In the genomic region with DNA sequence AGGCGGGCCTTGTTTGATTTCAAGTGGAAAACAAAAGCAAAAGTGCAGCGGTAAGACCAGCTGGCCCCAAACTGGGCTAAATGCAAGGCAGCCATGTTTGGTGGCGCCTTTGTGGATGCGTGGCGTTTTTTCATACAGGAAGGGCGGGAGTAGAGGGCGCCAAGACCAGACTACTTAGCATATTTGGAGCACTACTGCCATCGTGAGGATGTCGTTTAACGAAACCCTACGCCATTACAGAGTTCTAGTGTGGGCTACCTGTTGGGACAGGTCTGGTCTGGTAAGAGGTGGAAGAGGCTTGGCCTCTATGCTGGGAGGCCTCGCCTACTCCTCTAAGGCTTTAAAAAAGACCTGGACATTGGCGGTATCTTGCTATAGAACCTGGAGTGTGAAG, we compare ENCODE assay signal across 8 cellular contexts.
DNase-seq lines count a peak whose midpoint lies in the region; ATAC-seq, FAIRE-seq and TF ChIP-seq lines count a peak whose summit lies in the region.

No MANE protein-coding gene starts in this region.

- no peak for TF ChIP-seq CTCF in K562 (IDR thresholded peaks at IDR 0.05 in 2 of 3, conservative IDR thresholded peaks at IDR 0.05 in 1 of 3; ENCODE audit: insufficient read depth in 2 of 3, low read depth in 1 of 3, low read length in 3 of 3)
- peak; percentile 58 to 63 (median 59) for TF ChIP-seq CTCF in ovary (IDR thresholded peaks at IDR 0.05)

- no TSS peak for BruUV-seq in K562 (replicated peaks; lab: Mats Ljungman, UMichigan)

- CTCF ChIA-PET in K562 (lab: Yijun Ruan, JAX; ENCODE audit: low intra/inter-chr PET ratio): no interaction called here

- H3K9me1 ChIP-seq in K562 (ENCODE audit: control insufficient read depth, insufficient read depth, low read length): no peaks in the 10 kb centered on the region

- no peak overlapping the region for H3K27ac ChIP-seq in K562 (ENCODE audit: extremely low read depth, low read depth, low read length)
- peak overlapping the region; percentile 65 to 81 for H3K27ac ChIP-seq in ovary

- H3K27me3 ChIP-seq in K562 (ENCODE audit: control insufficient read depth in 2 of 2, insufficient read depth in 2 of 2, low read length in 2 of 2): no peaks in the 10 kb centered on the region
- no peaks in the 10 kb centered on the region for H3K27me3 ChIP-seq in ovary

- in situ Hi-C loops in K562 (cut with MboI): no loop called here

- 92% methylated on average over 12 of the region's 13 CpGs for WGBS in K562 (ENCODE audit: insufficient coverage, low coverage, missing lambda C conversion rate)
- 49 to 55% (median 52%) methylated on average over 13 of the region's 13 CpGs for WGBS in ovary, 3 donors

- no peak for TF ChIP-seq RAD21 in K562 (CRISPR knock-in tag; conservative IDR thresholded peaks at IDR 0.05 in 1 of 2, IDR thresholded peaks at IDR 0.05 in 1 of 2)

- H3K9me3 ChIP-seq in K562 (replicated peaks; ENCODE audit: control insufficient read depth, insufficient read depth, low read depth, low read length) (no peaks in the 10 kb centered on the region), ovary (no peaks in the 10 kb centered on the region)

- no peak for FAIRE-seq in K562 (lab: Jason Lieb, UNC)

- no peaks in the 10 kb centered on the region for H4K20me1 ChIP-seq in K562 (replicated peaks; ENCODE audit: control insufficient read depth, insufficient read depth, low read length)

- H3K9ac ChIP-seq in K562 (ENCODE audit: insufficient read depth in 1 of 2, low read depth in 2 of 2, low read length in 2 of 2): no peak overlapping the region

- no peaks in the 10 kb centered on the region for H3K79me2 ChIP-seq in K562 (ENCODE audit: control insufficient read depth, insufficient read depth, low read length)

- no peak overlapping the region for H3K4me3 ChIP-seq in K562
- H3K4me3 ChIP-seq in ovary: peak overlapping the region; percentile 28

- peaks cover 61% of the 10 kb centered on the region; the same call in 2 of the 3 replicates for H3K36me3 ChIP-seq in K562 (ENCODE audit: control insufficient read depth, insufficient read depth, low read length)
- no peaks in the 10 kb centered on the region for H3K36me3 ChIP-seq in ovary

- ATAC-seq in Right ventricle myocardium superior (ENCODE audit: poor library complexity) (no peak), K562 (no peak), GM21367 (IDR thresholded peaks at IDR 0.05; ENCODE audit: unreplicated experiment) (no peak)

- TF ChIP-seq EP300 in K562 (IDR thresholded peaks at IDR 0.05; ENCODE audit: low read length): no peak
- no peak for TF ChIP-seq EP300 in ovary (IDR thresholded peaks at IDR 0.05)

- no peak overlapping the region for H3K4me2 ChIP-seq in K562 (ENCODE audit: insufficient read depth, low read length)

- peak; percentile 90 for DNase-seq in cardiac septum (ENCODE audit: low spot score)
- DNase-seq in Right ventricle myocardium superior: no peak
- peak; percentile 91 for DNase-seq in NCI-H1105 treated with DMSO at 0.1 percent for 48 hours (lab: John Stamatoyannopoulos, UW)
- no peak for DNase-seq in K562 (ENCODE audit: extremely low read depth in 1 of 4, low spot score in 3 of 4)
- peak; percentile 88 to 95 (median 91) for DNase-seq in ovary
- no peak for DNase-seq in GM03348 (ENCODE audit: low spot score)
- no peak for DNase-seq in NCI-H524 (lab: John Stamatoyannopoulos, UW)

- H3K4me1 ChIP-seq in K562 (replicated peaks in 1 of 2; ENCODE audit: control insufficient read depth in 2 of 2, insufficient read depth in 2 of 2, low read length in 2 of 2) (no peaks in the 10 kb centered on the region), ovary (ENCODE audit: insufficient read depth) (no peaks in the 10 kb centered on the region)

- TF ChIP-seq POLR2A in K562 (conservative IDR thresholded peaks at IDR 0.05) (no peak), ovary (IDR thresholded peaks at IDR 0.05) (no peak)

- POLR2A ChIA-PET in K562 (lab: Yijun Ruan, JAX): no interaction called here

- intact Hi-C loops in cardiac septum (cut with DNase I) (no loop called here), Right ventricle myocardium superior (cut with DNase I) (no loop called here), K562 (cut with micrococcal nuclease) (no loop called here), ovary (cut with DNase I) (no loop called here)

- H2AFZ ChIP-seq in K562 (ENCODE audit: low read depth, low read length): no peak overlapping the region

TF ChIP-seq in K562, 482 proteins besides CTCF, POLR2A, EP300 and RAD21:
- TF ChIP-seq, protein P1, sequence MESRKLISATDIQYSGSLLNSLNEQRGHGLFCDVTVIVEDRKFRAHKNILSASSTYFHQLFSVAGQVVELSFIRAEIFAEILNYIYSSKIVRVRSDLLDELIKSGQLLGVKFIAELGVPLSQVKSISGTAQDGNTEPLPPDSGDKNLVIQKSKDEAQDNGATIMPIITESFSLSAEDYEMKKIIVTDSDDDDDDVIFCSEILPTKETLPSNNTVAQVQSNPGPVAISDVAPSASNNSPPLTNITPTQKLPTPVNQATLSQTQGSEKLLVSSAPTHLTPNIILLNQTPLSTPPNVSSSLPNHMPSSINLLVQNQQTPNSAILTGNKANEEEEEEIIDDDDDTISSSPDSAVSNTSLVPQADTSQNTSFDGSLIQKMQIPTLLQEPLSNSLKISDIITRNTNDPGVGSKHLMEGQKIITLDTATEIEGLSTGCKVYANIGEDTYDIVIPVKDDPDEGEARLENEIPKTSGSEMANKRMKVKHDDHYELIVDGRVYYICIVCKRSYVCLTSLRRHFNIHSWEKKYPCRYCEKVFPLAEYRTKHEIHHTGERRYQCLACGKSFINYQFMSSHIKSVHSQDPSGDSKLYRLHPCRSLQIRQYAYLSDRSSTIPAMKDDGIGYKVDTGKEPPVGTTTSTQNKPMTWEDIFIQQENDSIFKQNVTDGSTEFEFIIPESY (CRISPR knock-in tag; IDR thresholded peaks at IDR 0.05): peak; percentile 63
- TF ChIP-seq HMGN3 (IDR thresholded peaks at IDR 0.05; ENCODE audit: borderline replicate concordance, extremely low read depth, insufficient read length, low read depth, low read length) (no peak), NCOA4 (IDR thresholded peaks at IDR 0.05; ENCODE audit: partially characterized antibody) (no peak), RUNX1 (IDR thresholded peaks at IDR 0.05; ENCODE audit: low read depth) (no peak), MEIS2 (IDR thresholded peaks at IDR 0.05; ENCODE audit: partially characterized antibody) (no peak), MNT (conservative IDR thresholded peaks at IDR 0.05) (no peak), BDP1 (IDR thresholded peaks at IDR 0.05; ENCODE audit: insufficient read depth, insufficient read length) (no peak)

Comparison
In these comparisons a context has a peak if more than half of its experiments do, and no peak if none do; other contexts are left out.
1. DNase-seq: peak in cardiac septum (single experiment), NCI-H1105 treated with DMSO at 0.1 percent for 48 hours (single experiment) and ovary (5 of 5); none in Right ventricle myocardium superior (single experiment), K562 (0 of 4), GM03348 (single experiment) and NCI-H524 (0 of 2).
2. CTCF ChIP-seq: peak in ovary (3 of 3); none in K562 (0 of 3).